ENCODE assay signal across 1 cellular context in genomic region chr5:88674262-88675158, GRCh38.
TF ChIP-seq lines count a peak whose summit lies in the region.

No MANE protein-coding gene starts in this region.

TF ChIP-seq in GM12878, 131 proteins besides CTCF, POLR2A, EP300 and RAD21 (continued from another document):
- TF ChIP-seq, protein P1, sequence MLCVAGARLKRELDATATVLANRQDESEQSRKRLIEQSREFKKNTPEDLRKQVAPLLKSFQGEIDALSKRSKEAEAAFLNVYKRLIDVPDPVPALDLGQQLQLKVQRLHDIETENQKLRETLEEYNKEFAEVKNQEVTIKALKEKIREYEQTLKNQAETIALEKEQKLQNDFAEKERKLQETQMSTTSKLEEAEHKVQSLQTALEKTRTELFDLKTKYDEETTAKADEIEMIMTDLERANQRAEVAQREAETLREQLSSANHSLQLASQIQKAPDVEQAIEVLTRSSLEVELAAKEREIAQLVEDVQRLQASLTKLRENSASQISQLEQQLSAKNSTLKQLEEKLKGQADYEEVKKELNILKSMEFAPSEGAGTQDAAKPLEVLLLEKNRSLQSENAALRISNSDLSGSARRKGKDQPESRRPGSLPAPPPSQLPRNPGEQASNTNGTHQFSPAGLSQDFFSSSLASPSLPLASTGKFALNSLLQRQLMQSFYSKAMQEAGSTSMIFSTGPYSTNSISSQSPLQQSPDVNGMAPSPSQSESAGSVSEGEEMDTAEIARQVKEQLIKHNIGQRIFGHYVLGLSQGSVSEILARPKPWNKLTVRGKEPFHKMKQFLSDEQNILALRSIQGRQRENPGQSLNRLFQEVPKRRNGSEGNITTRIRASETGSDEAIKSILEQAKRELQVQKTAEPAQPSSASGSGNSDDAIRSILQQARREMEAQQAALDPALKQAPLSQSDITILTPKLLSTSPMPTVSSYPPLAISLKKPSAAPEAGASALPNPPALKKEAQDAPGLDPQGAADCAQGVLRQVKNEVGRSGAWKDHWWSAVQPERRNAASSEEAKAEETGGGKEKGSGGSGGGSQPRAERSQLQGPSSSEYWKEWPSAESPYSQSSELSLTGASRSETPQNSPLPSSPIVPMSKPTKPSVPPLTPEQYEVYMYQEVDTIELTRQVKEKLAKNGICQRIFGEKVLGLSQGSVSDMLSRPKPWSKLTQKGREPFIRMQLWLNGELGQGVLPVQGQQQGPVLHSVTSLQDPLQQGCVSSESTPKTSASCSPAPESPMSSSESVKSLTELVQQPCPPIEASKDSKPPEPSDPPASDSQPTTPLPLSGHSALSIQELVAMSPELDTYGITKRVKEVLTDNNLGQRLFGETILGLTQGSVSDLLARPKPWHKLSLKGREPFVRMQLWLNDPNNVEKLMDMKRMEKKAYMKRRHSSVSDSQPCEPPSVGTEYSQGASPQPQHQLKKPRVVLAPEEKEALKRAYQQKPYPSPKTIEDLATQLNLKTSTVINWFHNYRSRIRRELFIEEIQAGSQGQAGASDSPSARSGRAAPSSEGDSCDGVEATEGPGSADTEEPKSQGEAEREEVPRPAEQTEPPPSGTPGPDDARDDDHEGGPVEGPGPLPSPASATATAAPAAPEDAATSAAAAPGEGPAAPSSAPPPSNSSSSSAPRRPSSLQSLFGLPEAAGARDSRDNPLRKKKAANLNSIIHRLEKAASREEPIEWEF (IDR thresholded peaks at IDR 0.05; ENCODE audit: insufficient replicate concordance, low read depth, low read length) = no peak
- TF ChIP-seq ZNF687 (IDR thresholded peaks at IDR 0.05) = no peak
- TF ChIP-seq BCL11A (IDR thresholded peaks at IDR 0.05; ENCODE audit: low read depth, low read length) = no peak
- no peak for TF ChIP-seq YY1 (IDR thresholded peaks at IDR 0.05; ENCODE audit: low read depth, low read length)
- TF ChIP-seq CBX5 (IDR thresholded peaks at IDR 0.05; ENCODE audit: low read depth) = peak; percentile 50; the same call in 1 of the 2 replicates
TF ChIP-seq in GM12878: peak in this region for 8.
